Comparison of ENCODE assay signal across 26 cellular contexts in genomic region chr4:38891051-38891738, GRCh38. TPM values are rescaled to one million over a fixed set of nuclear protein-coding genes. Genes with fewer than 3 reads are reported as not detected.
DNase-seq lines count a peak whose midpoint lies in the region; ATAC-seq and TF ChIP-seq lines count a peak whose summit lies in the region.
"Had no signal": no experiment of that assay in that cellular context is flagged by ENCODE, and none has a peak within 500 bp of the region (broad histone marks: within the 10 kb centered on the region; RNA-seq: fewer than 3 reads in every experiment).

No MANE protein-coding gene starts in this region.

- peaks cover 2% of the 10 kb centered on the region for H3K9me3 Mint-ChIP-seq in activated CD4-positive, alpha-beta T cell treated with anti-CD3 and anti-CD28 coated beads for 36 hours (ENCODE audit: low read depth)
- peaks cover 2% of the 10 kb centered on the region for H3K9me3 Mint-ChIP-seq in stimulated activated effector memory CD8-positive, alpha-beta T cell treated with anti-CD3 and anti-CD28 coated beads, Interleukin-12 subunit alpha, Interleukin-12 subunit beta, amount 100 ng/mL, for 72 hours
- peaks cover 3% of the 10 kb centered on the region for H3K9me3 Mint-ChIP-seq in mesothelial cell of epicardium
- H3K9me3 Mint-ChIP-seq: CD14-positive monocyte; H9; naive thymus-derived CD8-positive, alpha-beta T cell had no signal

- POLR2A ChIA-PET in activated CD4-positive, alpha-beta T cell treated with anti-CD3 and anti-CD28 coated beads for 36 hours (lab: Charles Lee) = interaction anchor here (0.6 kb wide), 1 partner anchor 241 kb away, joined by 3 read pairs; no protein-coding TSS in a partner anchor

- in situ Hi-C loops in astrocyte of the cerebellum (cut with HindIII; ENCODE audit: low sequenced_read_pairs) = no loop called here

- peak overlapping the region; percentile 9 for H3K27ac Mint-ChIP-seq in activated CD4-positive, alpha-beta T cell treated with anti-CD3 and anti-CD28 coated beads for 36 hours
- H3K27ac Mint-ChIP-seq in stimulated activated effector memory CD8-positive, alpha-beta T cell treated with anti-CD3 and anti-CD28 coated beads, Interleukin-12 subunit alpha, Interleukin-12 subunit beta, amount 100 ng/mL, for 72 hours = peak overlapping the region; percentile 91
- no peak overlapping the region for H3K27ac Mint-ChIP-seq in mesothelial cell of epicardium
- H3K27ac Mint-ChIP-seq: H9; naive thymus-derived CD8-positive, alpha-beta T cell had no signal

- intact Hi-C loops in activated CD4-positive, alpha-beta T cell treated with anti-CD3 and anti-CD28 coated beads for 36 hours (cut with DNase I, micrococcal nuclease) = no loop called here
- intact Hi-C loops in mucosa of descending colon (cut with DNase I, micrococcal nuclease) = no loop called here

- H3K4me3 Mint-ChIP-seq in activated CD4-positive, alpha-beta T cell treated with anti-CD3 and anti-CD28 coated beads for 36 hours = no peak overlapping the region
- H3K4me3 Mint-ChIP-seq in stimulated activated effector memory CD8-positive, alpha-beta T cell treated with anti-CD3 and anti-CD28 coated beads, Interleukin-12 subunit alpha, Interleukin-12 subunit beta, amount 100 ng/mL, for 72 hours = no peak overlapping the region
- no peak overlapping the region for H3K4me3 Mint-ChIP-seq in mesothelial cell of epicardium
- H3K4me3 Mint-ChIP-seq: CD14-positive monocyte; H9; naive thymus-derived CD8-positive, alpha-beta T cell had no signal

- H3K4me1 Mint-ChIP-seq in activated CD4-positive, alpha-beta T cell treated with anti-CD3 and anti-CD28 coated beads for 36 hours = peaks cover 23% of the 10 kb centered on the region
- H3K4me1 Mint-ChIP-seq in stimulated activated effector memory CD8-positive, alpha-beta T cell treated with anti-CD3 and anti-CD28 coated beads, Interleukin-12 subunit alpha, Interleukin-12 subunit beta, amount 100 ng/mL, for 72 hours = peaks cover 15% of the 10 kb centered on the region
- peaks cover 16% of the 10 kb centered on the region for H3K4me1 Mint-ChIP-seq in mesothelial cell of epicardium

- peaks cover 1% of the 10 kb centered on the region for H3K27me3 Mint-ChIP-seq in activated CD4-positive, alpha-beta T cell treated with anti-CD3 and anti-CD28 coated beads for 36 hours
- H3K27me3 Mint-ChIP-seq in mesothelial cell of epicardium (ENCODE audit: low read depth) = peaks cover 8% of the 10 kb centered on the region

- no peaks in the 10 kb centered on the region for H3K36me3 ChIP-seq in mucosa of descending colon (ENCODE audit: low read depth)

- H3K4me3 ChIP-seq in astrocyte of the cerebellum (ENCODE audit: low read depth, low read length) (no peak overlapping the region), mucosa of descending colon (no peak overlapping the region)
- H3K4me3 ChIP-seq: coronary artery, heart left ventricle, spleen, upper lobe of right lung had no signal

- H3K36me3 Mint-ChIP-seq in activated CD4-positive, alpha-beta T cell treated with anti-CD3 and anti-CD28 coated beads for 36 hours (ENCODE audit: low read depth) = no peaks in the 10 kb centered on the region
- no peaks in the 10 kb centered on the region for H3K36me3 Mint-ChIP-seq in stimulated activated effector memory CD8-positive, alpha-beta T cell treated with anti-CD3 and anti-CD28 coated beads, Interleukin-12 subunit alpha, Interleukin-12 subunit beta, amount 100 ng/mL, for 72 hours
- peaks cover 48% of the 10 kb centered on the region for H3K36me3 Mint-ChIP-seq in mesothelial cell of epicardium
- H3K36me3 Mint-ChIP-seq: naive thymus-derived CD8-positive, alpha-beta T cell had no signal

- no peak for DNase-seq in activated CD4-positive, alpha-beta T cell treated with anti-CD3 and anti-CD28 coated beads for 36 hours
- DNase-seq in activated CD4-positive, alpha-beta T cell treated with anti-CD3 and anti-CD28 coated beads, Interleukin-2, amount 50 U/mL, for 1 hour = no peak
- DNase-seq in astrocyte of the cerebellum (ENCODE audit: low read depth) (peak; percentile 33), mucosa of descending colon (no peak), mesothelial cell of epicardium (ENCODE audit: low spot score in 2 of 2, unreplicated experiment in 2 of 2) (no peak)
- DNase-seq in stimulated activated effector memory CD8-positive, alpha-beta T cell treated with anti-CD3 and anti-CD28 coated beads, Interleukin-12 subunit alpha, Interleukin-12 subunit beta, amount 100 ng/mL, for 72 hours (ENCODE audit: low spot score in 2 of 2) = no peak
- DNase-seq: activated gamma-delta T cell treated with Interleukin-2 at 50 U/mL for 16 hours; activated T-cell treated with anti-CD3 and anti-CD28 coated beads, Interleukin-2, amount 50 U/mL, for 1 hour; effector memory CD4-positive, alpha-beta T cell; erythroblast; foreskin fibroblast; H9; heart left ventricle; mesendoderm; naive thymus-derived CD8-positive, alpha-beta T cell; NCI-H2171; NCI-H524 treated with DMSO at 0.1 percent for 48 hours; spleen; T-helper 2 cell; upper lobe of right lung had no signal

- CTCF ChIA-PET in activated CD4-positive, alpha-beta T cell treated with anti-CD3 and anti-CD28 coated beads for 36 hours (lab: Charles Lee) = interaction anchor here (0.6 to 2.6 kb wide), 6 partner anchors 10 to 1084 kb away, joined by 3 to 16 read pairs (median 4); no protein-coding TSS in a partner anchor

- TF ChIP-seq CTCF in astrocyte of the cerebellum (IDR thresholded peaks at IDR 0.05; ENCODE audit: low read depth, low read length, missing control alignments) (no peak), mucosa of descending colon (IDR thresholded peaks at IDR 0.05) (no peak), mesothelial cell of epicardium (IDR thresholded peaks at IDR 0.05; ENCODE audit: unreplicated experiment) (no peak)

- H3K9me3 ChIP-seq in mucosa of descending colon = no peaks in the 10 kb centered on the region
- H3K9me3 ChIP-seq: heart left ventricle, spleen, upper lobe of right lung had no signal

- ATAC-seq in activated CD4-positive, alpha-beta T cell treated with anti-CD3 and anti-CD28 coated beads for 36 hours = no peak
- ATAC-seq in mucosa of descending colon (peak; percentile 88), HG03342 (IDR thresholded peaks at IDR 0.05; ENCODE audit: unreplicated experiment) (no peak), HG03097 (IDR thresholded peaks at IDR 0.05; ENCODE audit: low FRiP score, unreplicated experiment) (no peak)
- no peak for ATAC-seq in stimulated activated effector memory CD8-positive, alpha-beta T cell treated with anti-CD3 and anti-CD28 coated beads, Interleukin-12 subunit alpha, Interleukin-12 subunit beta, amount 100 ng/mL, for 72 hours
- ATAC-seq: naive thymus-derived CD8-positive, alpha-beta T cell; Right ventricle myocardium inferior; upper lobe of right lung had no signal

- peaks cover 29% of the 10 kb centered on the region for H3K4me1 ChIP-seq in mucosa of descending colon (ENCODE audit: low read depth)
- H3K4me1 ChIP-seq: upper lobe of right lung had no signal

RNA-seq across cellular contexts. Expression of gene FAM114A1, which starts 23.6 kb away (rescaled TPM):
- total RNA-seq in activated CD4-positive, alpha-beta T cell treated with anti-CD3 and anti-CD28 coated beads for 36 hours = under 1 TPM; 0.26 to 0.32 TPM
- total RNA-seq in mucosa of descending colon (10 to 100 TPM; 59.1 to 94.7 (median 62.5) TPM), mesothelial cell of epicardium (52.0 to 55.6 TPM (median 53.7 TPM) in 3 replicates)
- total RNA-seq: activated CD8-positive, alpha-beta memory T cell treated with anti-CD3 and anti-CD28 coated beads for 36 hours had no signal

RNA-seq across cellular contexts. Expression of gene TLR6, which starts 34.6 kb away (rescaled TPM):
- 1 to 10 TPM; 1.5 to 1.8 TPM for total RNA-seq in activated CD4-positive, alpha-beta T cell treated with anti-CD3 and anti-CD28 coated beads for 36 hours
- total RNA-seq in mucosa of descending colon (1 to 10 TPM; 1.3 to 3.6 (median 2.3) TPM), mesothelial cell of epicardium (0.77 to 1.2 TPM (median 0.98 TPM) in 3 replicates)

Comparison
In these comparisons a context has a peak if more than half of its experiments do, and no peak if none do; other contexts are left out.
1. RNA of gene FAM114A1, which starts 23.6 kb away (total RNA-seq): 59.1 to 94.7 TPM in mucosa of descending colon and 52.0 to 55.6 TPM in mesothelial cell of epicardium; 0.26 to 0.32 TPM in activated CD4-positive, alpha-beta T cell treated with anti-CD3 and anti-CD28 coated beads for 36 hours; every median in the first group is over 10 times any median in the second.